Comparison of ENCODE assay signal across 8 cellular contexts in the genomic region with DNA sequence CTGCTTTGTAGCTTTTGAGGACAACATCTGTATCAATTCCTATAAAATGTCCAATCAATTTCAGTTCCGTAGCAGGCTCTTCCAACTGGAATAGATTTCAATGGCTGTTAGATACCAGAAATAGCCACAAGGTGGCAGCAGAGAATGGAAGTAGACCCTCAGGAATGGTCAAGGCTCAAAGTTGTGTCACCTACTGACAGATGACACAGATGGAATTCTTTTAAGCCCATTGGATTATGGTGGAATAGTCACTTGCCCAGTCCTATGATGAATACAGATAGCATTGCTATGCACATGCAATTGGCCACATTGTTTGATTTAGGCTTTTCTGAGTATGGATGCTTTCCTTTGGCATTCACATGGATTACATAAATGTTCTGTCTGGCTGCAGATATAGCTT.
DNase-seq lines count a peak whose midpoint lies in the region; ATAC-seq, FAIRE-seq and TF ChIP-seq lines count a peak whose summit lies in the region.

No MANE protein-coding gene starts in this region.

- ATAC-seq in omental fat pad (ENCODE audit: low FRiP score) (no peak), GM21447 (IDR thresholded peaks at IDR 0.05; ENCODE audit: unreplicated experiment) (no peak)

- no peak overlapping the region for H3K4me3 ChIP-seq in fibroblast of villous mesenchyme (ENCODE audit: low read depth, low read length)

- in situ Hi-C loops in Caki2 (cut with HindIII; ENCODE audit: low pct_unique_long_range_greater_than_20kb, low sequenced_read_pairs): no loop called here

- FAIRE-seq in GM19239 (lab: Jason Lieb, UNC): peak; percentile 91

- peak; percentile 71 for TF ChIP-seq CTCF in fibroblast of villous mesenchyme (IDR thresholded peaks at IDR 0.05; ENCODE audit: insufficient read depth, low read depth, low read length)
- TF ChIP-seq CTCF in omental fat pad (IDR thresholded peaks at IDR 0.05): peak in 1 of 3 donors; percentile 28

- DNase-seq in Caki2 (ENCODE audit: low read depth) (peak; percentile 33), GM19239 (ENCODE audit: insufficient read length, low spot score) (no peak), NCI-H1694 treated with DMSO at 0.1 percent for 48 hours (lab: John Stamatoyannopoulos, UW) (peak; percentile 28), fibroblast of villous mesenchyme (ENCODE audit: low read depth) (peak; percentile 33), omental fat pad (ENCODE audit: low spot score) (peak; percentile 33), NCI-H226 (no peak)
- peak; percentile 30 for DNase-seq in activated CD8-positive, alpha-beta memory T cell treated with anti-CD3 and anti-CD28 coated beads, Interleukin-2, amount 50 U/mL, for 4 hours

Comparison
In these comparisons a context has a peak if more than half of its experiments do, and no peak if none do; other contexts are left out.
1. DNase-seq: peak in Caki2 (single experiment), NCI-H1694 treated with DMSO at 0.1 percent for 48 hours (single experiment), activated CD8-positive, alpha-beta memory T cell treated with anti-CD3 and anti-CD28 coated beads, Interleukin-2, amount 50 U/mL, for 4 hours (single experiment), fibroblast of villous mesenchyme (single experiment) and omental fat pad (single experiment); none in GM19239 (single experiment) and NCI-H226 (single experiment).